In the genomic region with DNA sequence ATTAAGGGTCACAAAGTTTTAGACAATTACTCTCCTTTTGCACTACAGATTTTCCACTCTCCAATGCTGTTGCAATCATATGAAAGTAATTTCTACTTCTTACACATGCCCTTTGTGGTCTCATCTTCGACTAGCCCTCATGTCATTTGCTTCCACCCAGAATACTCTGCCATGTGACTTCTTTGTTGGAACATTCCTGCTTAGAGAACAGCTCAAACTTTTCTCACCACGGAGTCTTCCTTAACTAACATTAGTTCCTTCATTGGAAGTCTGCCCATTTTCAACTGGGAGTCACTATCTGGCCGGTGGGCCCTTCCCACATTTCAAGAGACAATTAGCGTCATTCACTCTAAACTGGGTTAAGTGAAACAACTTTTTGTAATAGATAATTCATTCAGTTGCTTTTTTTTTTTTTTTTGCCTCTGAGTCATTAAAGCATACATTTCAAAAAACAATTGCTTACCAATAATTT, we compare ENCODE assay signal across 17 cellular contexts.
DNase-seq lines count a peak whose midpoint lies in the region; FAIRE-seq and TF ChIP-seq lines count a peak whose summit lies in the region.
"Had no signal": no experiment of that assay in that cellular context is flagged by ENCODE, and none has a peak within 500 bp of the region (broad histone marks: within the 10 kb centered on the region; RNA-seq: fewer than 3 reads in every experiment).

No MANE protein-coding gene starts in this region.

- dilution Hi-C loops in keratinocyte (cut with MboI; ENCODE audit: extremely low pct_ligation_motif_present, low sequenced_read_pairs) = no loop called here

- TF ChIP-seq CTCF in MCF 10A (IDR thresholded peaks at IDR 0.05; ENCODE audit: unreplicated experiment) = no peak
- TF ChIP-seq CTCF in breast epithelium (IDR thresholded peaks at IDR 0.05) = no peak
- TF ChIP-seq CTCF in keratinocyte (optimal IDR thresholded peaks at IDR 0.05 in 1 of 3, IDR thresholded peaks at IDR 0.05 in 1 of 3, conservative IDR thresholded peaks at IDR 0.05 in 1 of 3; ENCODE audit: extremely low read depth in 1 of 3, insufficient read depth in 2 of 3, low read length in 3 of 3) = no peak

- H3K4me1 Mint-ChIP-seq in MCF 10A (ENCODE audit: insufficient read depth, unreplicated experiment) = peaks cover 6% of the 10 kb centered on the region

- no peaks in the 10 kb centered on the region for H3K9me1 ChIP-seq in keratinocyte (ENCODE audit: control insufficient read depth, extremely low read depth, insufficient read depth, low read length)

- H3K79me2 ChIP-seq in keratinocyte (ENCODE audit: control insufficient read depth, insufficient read depth, low read length) = no peaks in the 10 kb centered on the region

- FAIRE-seq in keratinocyte (lab: Jason Lieb, UNC) = no peak
- no peak for FAIRE-seq in urothelium cell line (lab: Jason Lieb, UNC)
- FAIRE-seq in frontal cortex (lab: Jason Lieb, UNC) = no peak
- FAIRE-seq: endothelial cell of umbilical vein, islet of Langerhans had no signal

- H3K27me3 Mint-ChIP-seq in MCF 10A (ENCODE audit: insufficient read depth, unreplicated experiment) = no peaks in the 10 kb centered on the region

- H3K27ac Mint-ChIP-seq in MCF 10A (ENCODE audit: low read depth, unreplicated experiment) = peak overlapping the region; percentile 78
- H3K27ac Mint-ChIP-seq: nephron progenitor cell had no signal

- H3K36me3 Mint-ChIP-seq in MCF 10A (ENCODE audit: insufficient read depth, unreplicated experiment) = no peaks in the 10 kb centered on the region

- H3K36me3 ChIP-seq in breast epithelium (no peaks in the 10 kb centered on the region), keratinocyte (ENCODE audit: control insufficient read depth in 2 of 2, extremely low read depth in 1 of 2, insufficient read depth in 2 of 2, low read length in 2 of 2) (no peaks in the 10 kb centered on the region)
- H3K36me3 ChIP-seq: ascending aorta, tibial artery had no signal

- H3K27me3 ChIP-seq in breast epithelium = no peaks in the 10 kb centered on the region
- H3K27me3 ChIP-seq in keratinocyte (ENCODE audit: control insufficient read depth, extremely low read depth, insufficient read depth, low read length) = no peaks in the 10 kb centered on the region
- H3K27me3 ChIP-seq: ascending aorta, tibial artery had no signal

- peak; percentile 87 for DNase-seq in MCF 10A (ENCODE audit: unreplicated experiment)
- no peak for DNase-seq in breast epithelium (ENCODE audit: low spot score in 2 of 2)
- DNase-seq in epidermal melanocyte (ENCODE audit: insufficient read length, low spot score) = peak; percentile 64
- no peak for DNase-seq in keratinocyte (ENCODE audit: low read depth, low spot score)
- DNase-seq in urothelium cell line (ENCODE audit: low spot score) = peak; percentile 3
- no peak for DNase-seq in frontal cortex (ENCODE audit: low spot score in 2 of 2)
- DNase-seq in activated naive CD4-positive, alpha-beta T cell treated with Interleukin-2 at 50 U/mL for 16 hours = no peak
- DNase-seq in NK-92 treated with Interleukin-12 subunit alpha and Interleukin-12 subunit beta, amount 100 ng/mL, for 24 hours (lab: John Stamatoyannopoulos, UW) = no peak
- DNase-seq: 8988T; activated T-cell treated with anti-CD3 and anti-CD28 coated beads, Interleukin-2, amount 50 U/mL, for 1 hour; Kasumi-1; NCI-H2081; nephron progenitor cell; tibial artery had no signal

- peak overlapping the region; percentile 12 for H3K4me3 Mint-ChIP-seq in MCF 10A (ENCODE audit: unreplicated experiment)
- H3K4me3 Mint-ChIP-seq: nephron progenitor cell had no signal

- no peaks in the 10 kb centered on the region for H4K20me1 ChIP-seq in keratinocyte (ENCODE audit: control insufficient read depth, extremely low read depth, insufficient read depth, low read length)

- no peak overlapping the region for H3K4me3 ChIP-seq in breast epithelium
- no peak overlapping the region for H3K4me3 ChIP-seq in keratinocyte (ENCODE audit: control insufficient read depth in 2 of 3, extremely low read depth in 1 of 3, insufficient read depth in 2 of 3, low read depth in 1 of 3, low read length in 3 of 3)
- H3K4me3 ChIP-seq: ascending aorta, tibial artery had no signal

- H3K9me3 Mint-ChIP-seq in MCF 10A (ENCODE audit: unreplicated experiment) = no peaks in the 10 kb centered on the region

- no peak for TF ChIP-seq POLR2A in breast epithelium (IDR thresholded peaks at IDR 0.05)

- POLR2A ChIA-PET in MCF 10A (lab: Yijun Ruan, JAX) = interaction anchor here (0.7 to 1.0 kb wide), 3 partner anchors 8 to 363 kb away, joined by 3 to 4 read pairs (median 3); no protein-coding TSS in a partner anchor

- no peak overlapping the region for H3K9ac ChIP-seq in keratinocyte (ENCODE audit: control insufficient read depth, extremely low read depth, insufficient read depth, low read length)

- H3K4me2 ChIP-seq in keratinocyte (ENCODE audit: control insufficient read depth, extremely low read depth, insufficient read depth, low read depth, low read length) = no peak overlapping the region

- CTCF ChIA-PET in MCF 10A (lab: Yijun Ruan, JAX) = interaction anchor here (0.5 to 1.4 kb wide), 4 partner anchors 24 to 1114 kb away, joined by 3 to 5 read pairs (median 4); no protein-coding TSS in a partner anchor

- peak overlapping the region; percentile 13 for H2AFZ ChIP-seq in keratinocyte (ENCODE audit: control insufficient read depth, low read length)

- H3K9me3 ChIP-seq in breast epithelium = no peaks in the 10 kb centered on the region
- H3K9me3 ChIP-seq in keratinocyte (ENCODE audit: control insufficient read depth, low read depth, low read length) = no peaks in the 10 kb centered on the region
- H3K9me3 ChIP-seq: ascending aorta, tibial artery had no signal

- H3K4me1 ChIP-seq in breast epithelium = no peaks in the 10 kb centered on the region
- peaks cover 5% of the 10 kb centered on the region for H3K4me1 ChIP-seq in keratinocyte (ENCODE audit: control insufficient read depth, extremely low read depth, insufficient read depth, low read length)
- H3K4me1 ChIP-seq: ascending aorta, tibial artery had no signal

- H3K27ac ChIP-seq in breast epithelium (no peak overlapping the region), keratinocyte (ENCODE audit: control insufficient read depth, insufficient read depth, low read length) (no peak overlapping the region)
- H3K27ac ChIP-seq: ascending aorta, tibial artery had no signal

- intact Hi-C loops in MCF 10A (cut with micrococcal nuclease) = no loop called here
- intact Hi-C loops in breast epithelium (cut with DNase I; ENCODE audit: low total_unique reads) = no loop called here

- BruUV-seq in MCF 10A (replicated peaks; lab: Mats Ljungman, UMichigan) = no TSS peak

Comparison
In these comparisons a context has a peak if more than half of its experiments do, and no peak if none do; other contexts are left out.
1. DNase-seq: peak in MCF 10A (single experiment), epidermal melanocyte (single experiment) and urothelium cell line (single experiment); none in breast epithelium (0 of 2), keratinocyte (single experiment), frontal cortex (0 of 2), activated naive CD4-positive, alpha-beta T cell treated with Interleukin-2 at 50 U/mL for 16 hours (single experiment) and NK-92 treated with Interleukin-12 subunit alpha and Interleukin-12 subunit beta, amount 100 ng/mL, for 24 hours (single experiment).